In genomic region chr6:42453649-42454427, GRCh38 we compare ENCODE assay signal across 8 cellular contexts. TPM values are rescaled to one million over a fixed set of nuclear protein-coding genes. Genes with fewer than 3 reads are reported as not detected.
DNase-seq lines count a peak whose midpoint lies in the region; ATAC-seq, FAIRE-seq and TF ChIP-seq lines count a peak whose summit lies in the region.

No MANE protein-coding gene starts in this region.

- H3K9me3 Mint-ChIP-seq in CD8-positive, alpha-beta T cell = no peaks in the 10 kb centered on the region
- no peaks in the 10 kb centered on the region for H3K9me3 Mint-ChIP-seq in activated CD8-positive, alpha-beta T cell treated with anti-CD3 and anti-CD28 coated beads, Interleukin-2, amount 10 ng/mL, durations not matched to agents 7 days and 5 days (ENCODE audit: insufficient read depth)

- peaks cover 26% of the 10 kb centered on the region for H3K4me1 ChIP-seq in CD8-positive, alpha-beta T cell (ENCODE audit: insufficient read depth, low read length)
- peaks cover 0 to 6% (median 4%) of the 10 kb centered on the region in 3 donors for H3K4me1 ChIP-seq in pancreas

- no peak for TF ChIP-seq CTCF in CD8-positive, alpha-beta T cell (IDR thresholded peaks at IDR 0.05)
- TF ChIP-seq CTCF in pancreas (IDR thresholded peaks at IDR 0.05) = no peak

- peak overlapping the region; percentile 100 for H3K4me3 Mint-ChIP-seq in CD8-positive, alpha-beta T cell
- H3K4me3 Mint-ChIP-seq in activated CD8-positive, alpha-beta T cell treated with anti-CD3 and anti-CD28 coated beads, Interleukin-2, amount 10 ng/mL, durations not matched to agents 7 days and 5 days = peak overlapping the region; percentile 91

- H3K36me3 Mint-ChIP-seq in CD8-positive, alpha-beta T cell = peaks cover 14% of the 10 kb centered on the region
- H3K36me3 Mint-ChIP-seq in activated CD8-positive, alpha-beta T cell treated with anti-CD3 and anti-CD28 coated beads, Interleukin-2, amount 10 ng/mL, durations not matched to agents 7 days and 5 days (ENCODE audit: low read depth) = peaks cover 10% of the 10 kb centered on the region

- peaks cover 26% of the 10 kb centered on the region for H3K4me1 Mint-ChIP-seq in CD8-positive, alpha-beta T cell (ENCODE audit: low read depth)
- H3K4me1 Mint-ChIP-seq in activated CD8-positive, alpha-beta T cell treated with anti-CD3 and anti-CD28 coated beads, Interleukin-2, amount 10 ng/mL, durations not matched to agents 7 days and 5 days (ENCODE audit: low read depth) = peaks cover 31% of the 10 kb centered on the region

- DNase-seq in CD8-positive, alpha-beta T cell = peak in 1 of 7 experiments; percentile 57
- peak; percentile 21 for DNase-seq in HuH-7 (ENCODE audit: low spot score)
- DNase-seq in activated CD8-positive, alpha-beta T cell treated with anti-CD3 and anti-CD28 coated beads, Interleukin-2, amount 10 ng/mL, durations not matched to agents 7 days and 5 days = peak; percentile 29
- DNase-seq in germinal center (ENCODE audit: low spot score) = peak; percentile 19
- DNase-seq in pancreas = peak; percentile 16 to 69 (median 43)
- no peak for DNase-seq in epidermal melanocyte (ENCODE audit: insufficient read length, low spot score)
- DNase-seq in middle frontal gyrus (ENCODE audit: extremely low spot score, low spot score) = no peak

- no peaks in the 10 kb centered on the region for H3K27me3 Mint-ChIP-seq in CD8-positive, alpha-beta T cell (ENCODE audit: low read depth)
- H3K27me3 Mint-ChIP-seq in activated CD8-positive, alpha-beta T cell treated with anti-CD3 and anti-CD28 coated beads, Interleukin-2, amount 10 ng/mL, durations not matched to agents 7 days and 5 days (ENCODE audit: low read depth) = peaks cover 14% of the 10 kb centered on the region

- CTCF ChIA-PET in CD8-positive, alpha-beta T cell (lab: Charles Lee) = interaction anchor here (0.9 to 2.9 kb wide), 10 partner anchors 11 to 239 kb away, joined by 3 to 19 read pairs (median 6); no protein-coding TSS in a partner anchor
- CTCF ChIA-PET in activated CD8-positive, alpha-beta T cell treated with anti-CD3 and anti-CD28 coated beads, Interleukin-2, amount 10 ng/mL, durations not matched to agents 7 days and 5 days (lab: Charles Lee) = interaction anchor here (1.3 to 3.8 kb wide), 5 partner anchors 49 to 144 kb away, joined by 4 to 21 read pairs (median 5); no protein-coding TSS in a partner anchor

- intact Hi-C loops in CD8-positive, alpha-beta T cell (cut with DNase I, micrococcal nuclease) = loop anchor here (2.0 to 5.0 kb wide), 6 partner anchors 37 to 192 kb away; no protein-coding TSS in a partner anchor
- intact Hi-C loops in pancreas (cut with DNase I) = no loop called here

- WGBS in pancreas, 2 donors = 2% methylated on average over 32 of the region's 32 CpGs

- POLR2A ChIA-PET in CD8-positive, alpha-beta T cell (lab: Charles Lee) = interaction anchor here (0.9 to 8.1 kb wide), 19 partner anchors 12 to 438 kb away, joined by 3 to 115 read pairs (median 5); partner anchors contain the start of gene UBR2
- POLR2A ChIA-PET in activated CD8-positive, alpha-beta T cell treated with anti-CD3 and anti-CD28 coated beads, Interleukin-2, amount 10 ng/mL, durations not matched to agents 7 days and 5 days (lab: Charles Lee) = interaction anchor here (0.7 to 3.8 kb wide), 6 partner anchors 34 to 561 kb away, joined by 3 to 29 read pairs (median 4); partner anchors contain the start of gene RPL7L1

- H3K27ac Mint-ChIP-seq in CD8-positive, alpha-beta T cell = peak overlapping the region; percentile 83
- H3K27ac Mint-ChIP-seq in activated CD8-positive, alpha-beta T cell treated with anti-CD3 and anti-CD28 coated beads, Interleukin-2, amount 10 ng/mL, durations not matched to agents 7 days and 5 days = peak overlapping the region; percentile 30

- peak overlapping the region; percentile 11 for H3K27ac ChIP-seq in CD8-positive, alpha-beta T cell (ENCODE audit: low read depth, low read length)
- H3K27ac ChIP-seq in pancreas = peak overlapping the region in 1 of 4 donors; percentile 74

- no peaks in the 10 kb centered on the region for H3K9me3 ChIP-seq in CD8-positive, alpha-beta T cell (ENCODE audit: low read length)
- no peaks in the 10 kb centered on the region for H3K9me3 ChIP-seq in pancreas

- H3K36me3 ChIP-seq in CD8-positive, alpha-beta T cell (ENCODE audit: insufficient read depth, low read length) = no peaks in the 10 kb centered on the region
- no peaks in the 10 kb centered on the region for H3K36me3 ChIP-seq in pancreas

- no peak for ATAC-seq in CD8-positive, alpha-beta T cell
- ATAC-seq in activated CD8-positive, alpha-beta T cell treated with anti-CD3 and anti-CD28 coated beads, Interleukin-2, amount 10 ng/mL, durations not matched to agents 7 days and 5 days = no peak
- ATAC-seq in pancreas = peak; percentile 9 to 20 (median 18)
- ATAC-seq in HG02763 (IDR thresholded peaks at IDR 0.05; ENCODE audit: unreplicated experiment) = no peak

- H3K4me3 ChIP-seq in CD8-positive, alpha-beta T cell (ENCODE audit: low read depth, low read length) = peak overlapping the region; percentile 98
- peak overlapping the region; percentile 64 to 87 (median 73) for H3K4me3 ChIP-seq in pancreas

- FAIRE-seq in pancreas (lab: Jason Lieb, UNC) = no peak

- no peaks in the 10 kb centered on the region for H3K27me3 ChIP-seq in CD8-positive, alpha-beta T cell (ENCODE audit: insufficient read depth, low read length)
- no peaks in the 10 kb centered on the region for H3K27me3 ChIP-seq in pancreas

RNA-seq across cellular contexts. Expression of gene TRERF1, which starts 2.1 kb away (rescaled TPM):
- 10 to 100 TPM; 20.2 to 20.4 TPM for total RNA-seq in CD8-positive, alpha-beta T cell
- 10 to 100 TPM; 11.3 to 11.8 TPM for total RNA-seq in activated CD8-positive, alpha-beta T cell treated with anti-CD3 and anti-CD28 coated beads, Interleukin-2, amount 10 ng/mL, durations not matched to agents 7 days and 5 days
- total RNA-seq in pancreas = 1 to 10 TPM in 5 of 6 donors, under 1 TPM in 1; 0.94 to 2.5 (median 1.5) TPM
- polyA plus RNA-seq in pancreas = 1 to 10 TPM; 1.3 to 2.3 TPM

Comparison
In these comparisons a context has a peak if more than half of its experiments do, and no peak if none do; other contexts are left out.
1. ATAC-seq: peak in pancreas (4 of 4); none in CD8-positive, alpha-beta T cell (single experiment), activated CD8-positive, alpha-beta T cell treated with anti-CD3 and anti-CD28 coated beads, Interleukin-2, amount 10 ng/mL, durations not matched to agents 7 days and 5 days (single experiment) and HG02763 (single experiment).
2. DNase-seq: peak in HuH-7 (single experiment), activated CD8-positive, alpha-beta T cell treated with anti-CD3 and anti-CD28 coated beads, Interleukin-2, amount 10 ng/mL, durations not matched to agents 7 days and 5 days (single experiment), germinal center (single experiment) and pancreas (6 of 6); none in epidermal melanocyte (single experiment) and middle frontal gyrus (single experiment).
3. intact Hi-C loops: an anchor here in CD8-positive, alpha-beta T cell (2.0 to 5.0 kb wide); none called in pancreas.